ENCODE assay signal across 1 cellular context in genomic region chr1:218431476-218431875, GRCh38.
TF ChIP-seq lines count a peak whose summit lies in the region.

No MANE protein-coding gene starts in this region.

TF ChIP-seq in A549, 52 proteins besides CTCF, POLR2A, EP300 and RAD21 (continued from another document):
- TF ChIP-seq ZFP36 (IDR thresholded peaks at IDR 0.05; ENCODE audit: borderline replicate concordance, partially characterized antibody) = no peak
- TF ChIP-seq FOSB (CRISPR knock-in tag; IDR thresholded peaks at IDR 0.05) = no peak
- TF ChIP-seq CHD4 (IDR thresholded peaks at IDR 0.05; ENCODE audit: borderline replicate concordance) = no peak
- TF ChIP-seq NFE2L2 (conservative IDR thresholded peaks at IDR 0.05; ENCODE audit: low read length) = no peak
- no peak for TF ChIP-seq TP53 (CRISPR knock-in tag; IDR thresholded peaks at IDR 0.05)
